In genomic region chr1:172885411-172885810, GRCh38 we compare ENCODE assay signal across 21 cellular contexts.
DNase-seq lines count a peak whose midpoint lies in the region; ATAC-seq and TF ChIP-seq lines count a peak whose summit lies in the region.
"Had no signal": no experiment of that assay in that cellular context is flagged by ENCODE, and none has a peak within 500 bp of the region (broad histone marks: within the 10 kb centered on the region; RNA-seq: fewer than 3 reads in every experiment).

No MANE protein-coding gene starts in this region.

- ATAC-seq in upper lobe of left lung (ENCODE audit: low FRiP score in 2 of 2) (no peak), HG03378 (IDR thresholded peaks at IDR 0.05; ENCODE audit: unreplicated experiment) (no peak), HG03469 (IDR thresholded peaks at IDR 0.05; ENCODE audit: unreplicated experiment) (no peak)
- ATAC-seq: activated CD8-positive, alpha-beta memory T cell treated with anti-CD3 and anti-CD28 coated beads, Interleukin-2, amount 10 ng/mL, durations not matched to agents 7 days and 5 days; gastroesophageal sphincter; Panc1 had no signal

- DNase-seq in AG08395 (ENCODE audit: low spot score) (peak; percentile 29), HS-5 (ENCODE audit: low read depth) (peak; percentile 39), adipocyte (ENCODE audit: low read depth) (peak; percentile 31), myocyte (ENCODE audit: low read depth) (peak; percentile 70), upper lobe of left lung (no peak), DMS153 (lab: John Stamatoyannopoulos, UW) (no peak)
- DNase-seq: activated CD4-positive, alpha-beta T cell treated with anti-CD3 and anti-CD28 coated beads for 48 hours; activated CD8-positive, alpha-beta memory T cell treated with anti-CD3 and anti-CD28 coated beads, Interleukin-2, amount 10 ng/mL, durations not matched to agents 7 days and 5 days; GDM1; kidney; mammary epithelial cell; NCI-H1417 treated with DMSO at 0.1 percent for 48 hours; nucleus accumbens; stimulated activated CD4-positive, alpha-beta T cell treated with anti-CD3 and anti-CD28 coated beads, Interleukin-4, amount 100 ng/mL, for 4 hours; T-helper 2 cell had no signal

- no peaks in the 10 kb centered on the region for H3K36me3 ChIP-seq in adipocyte (ENCODE audit: control insufficient read depth, insufficient read depth, low read length, severe bottlenecking)
- no peaks in the 10 kb centered on the region for H3K36me3 ChIP-seq in upper lobe of left lung
- H3K36me3 ChIP-seq: gastroesophageal sphincter, tibial nerve had no signal

- H3K27me3 ChIP-seq in adipocyte (replicated peaks; ENCODE audit: control insufficient read depth, insufficient read depth, low read length), result no peaks in the 10 kb centered on the region
- no peaks in the 10 kb centered on the region for H3K27me3 ChIP-seq in upper lobe of left lung
- H3K27me3 ChIP-seq: gastroesophageal sphincter, SJSA1, tibial nerve had no signal

- no peak for TF ChIP-seq POLR2A in upper lobe of left lung (IDR thresholded peaks at IDR 0.05)

- H3K4me1 ChIP-seq in adipocyte (ENCODE audit: control insufficient read depth, insufficient read depth, low read length) (peaks cover 19% of the 10 kb centered on the region), upper lobe of left lung (no peaks in the 10 kb centered on the region)
- H3K4me1 ChIP-seq: SJSA1, tibial nerve had no signal

- H3K4me3 ChIP-seq in adipocyte (ENCODE audit: low read length) (no peak overlapping the region), upper lobe of left lung (no peak overlapping the region)
- H3K4me3 ChIP-seq: gastroesophageal sphincter, SJSA1, tibial nerve had no signal

- H3K9me3 ChIP-seq in adipocyte (ENCODE audit: control insufficient read depth, low read length) (no peaks in the 10 kb centered on the region), upper lobe of left lung (no peaks in the 10 kb centered on the region)
- H3K9me3 ChIP-seq: gastroesophageal sphincter, SJSA1, tibial nerve had no signal

- no peak for TF ChIP-seq CTCF in upper lobe of left lung (IDR thresholded peaks at IDR 0.05)

- no peak overlapping the region for H3K27ac ChIP-seq in upper lobe of left lung
- H3K27ac ChIP-seq: gastroesophageal sphincter, SJSA1, tibial nerve had no signal

- TF ChIP-seq EP300 in upper lobe of left lung (IDR thresholded peaks at IDR 0.05), result no peak

- H3K9ac ChIP-seq in adipocyte (ENCODE audit: low read length), result no peak overlapping the region

Comparison
In these comparisons a context has a peak if more than half of its experiments do, and no peak if none do; other contexts are left out.
1. DNase-seq: peak in AG08395 (single experiment), HS-5 (single experiment), adipocyte (single experiment) and myocyte (single experiment); none in upper lobe of left lung (0 of 2) and DMS153 (single experiment).